Comparison of ENCODE assay signal across 9 cellular contexts in the genomic region with DNA sequence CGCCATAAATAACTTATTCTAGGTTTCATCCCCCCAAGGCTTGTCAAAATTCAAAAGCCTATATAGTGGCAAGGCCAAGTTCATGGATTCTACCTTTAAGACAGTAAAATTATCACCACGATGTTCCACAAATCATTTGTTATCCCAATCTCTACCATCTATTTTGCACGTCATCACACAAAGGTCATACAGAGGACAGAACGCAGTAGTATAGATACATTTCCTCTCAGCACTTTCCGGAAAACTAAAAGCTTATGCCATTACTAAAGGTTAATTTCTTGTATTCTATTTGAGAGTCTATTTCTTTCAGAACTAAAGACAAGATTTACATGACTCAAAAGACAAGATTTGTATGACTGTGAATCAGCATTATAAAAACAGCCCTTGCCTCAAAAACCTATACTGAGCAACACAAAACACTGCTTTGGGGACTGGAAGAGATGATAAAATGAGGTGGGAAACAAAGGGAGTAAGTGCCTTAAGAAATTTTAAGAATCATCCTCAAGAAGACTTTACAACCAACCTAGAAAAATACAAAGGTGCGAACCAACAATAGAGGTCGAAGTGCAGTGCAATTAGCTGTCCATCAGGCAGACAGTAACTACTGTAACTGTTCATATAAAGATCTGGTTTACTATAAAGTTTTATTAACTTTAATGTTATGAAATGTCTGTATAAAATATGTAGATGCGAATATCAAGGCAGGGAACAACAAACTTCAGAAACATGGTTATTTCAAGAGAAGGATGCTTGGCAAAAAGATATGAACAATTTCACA. TPM values are rescaled to one million over a fixed set of nuclear protein-coding genes. Genes with fewer than 3 reads are reported as not detected.
DNase-seq lines count a peak whose midpoint lies in the region; ATAC-seq, FAIRE-seq and TF ChIP-seq lines count a peak whose summit lies in the region.
"Had no signal": no experiment of that assay in that cellular context is flagged by ENCODE, and none has a peak within 500 bp of the region (broad histone marks: within the 10 kb centered on the region; RNA-seq: fewer than 3 reads in every experiment).

No MANE protein-coding gene starts in this region.

- peak; percentile 31 for DNase-seq in GM23248
- peak; percentile 40 for DNase-seq in T-helper 2 cell treated with Interferon-gamma antibody and Interleukin-4, amounts not matched to agents 5 μg/mL and 100 μg/mL, for 36 hours (ENCODE audit: low spot score)
- no peak for DNase-seq in H1 (ENCODE audit: low read depth in 1 of 2, low spot score in 2 of 2)
- DNase-seq in neural progenitor cell (ENCODE audit: low spot score): no peak
- no peak for DNase-seq in foreskin fibroblast
- DNase-seq in DMS 273 treated with DMSO at 0.1 percent for 48 hours (lab: John Stamatoyannopoulos, UW): no peak
- no peak for DNase-seq in COR-L47 (lab: John Stamatoyannopoulos, UW)
- DNase-seq: GDM1 had no signal

- H2BK12ac ChIP-seq in H1 (ENCODE audit: low read depth, low read length): no peak overlapping the region

- H2BK5ac ChIP-seq in H1 (ENCODE audit: low read depth, low read length): no peak overlapping the region

- peak; percentile 19 for FAIRE-seq in H1 (lab: Jason Lieb, UNC)

- peaks cover 75% of the 10 kb centered on the region for H3K4me1 Mint-ChIP-seq in T-helper 2 cell treated with Interferon-gamma antibody and Interleukin-4, amounts not matched to agents 5 μg/mL and 100 μg/mL, for 36 hours (ENCODE audit: low read depth)
- peaks cover 6% of the 10 kb centered on the region for H3K4me1 Mint-ChIP-seq in neural progenitor cell

- H3K4me1 ChIP-seq in GM23248 (ENCODE audit: insufficient read depth) (peaks cover 87% of the 10 kb centered on the region), H1 (replicated peaks in 1 of 4; ENCODE audit: control insufficient read depth in 3 of 4, insufficient read depth in 4 of 4, low read length in 3 of 4) (peaks cover 0 to 17% (median 6%) of the 10 kb centered on the region in 4 experiments; a peak in 5 of 7 replicates), neural progenitor cell (peaks cover 38% of the 10 kb centered on the region)

- TF ChIP-seq RAD21 in H1 (IDR thresholded peaks at IDR 0.05 in 1 of 2, conservative IDR thresholded peaks at IDR 0.05 in 1 of 2; ENCODE audit: low read depth in 2 of 2, low read length in 2 of 2): no peak

- H3K23me2 ChIP-seq in H1 (ENCODE audit: low read depth, low read length): no peaks in the 10 kb centered on the region

- peaks cover 100% of the 10 kb centered on the region for H3K79me2 ChIP-seq in GM23248 (ENCODE audit: insufficient read depth)
- peaks cover 85 to 100% of the 10 kb centered on the region in 2 experiments for H3K79me2 ChIP-seq in H1 (ENCODE audit: control insufficient read depth in 1 of 2, insufficient read depth in 2 of 2, low read length in 2 of 2)
- peaks cover 100% of the 10 kb centered on the region for H3K79me2 ChIP-seq in neural progenitor cell (ENCODE audit: low read depth)

- no peak overlapping the region for H4K91ac ChIP-seq in H1 (replicated peaks; ENCODE audit: insufficient read length, low read length)

- H3K9me2 ChIP-seq in GM23248 (ENCODE audit: insufficient read depth): no peaks in the 10 kb centered on the region

- H2BK15ac ChIP-seq in H1 (ENCODE audit: low read length): no peak overlapping the region

- H3K4me2 ChIP-seq in GM23248 (ENCODE audit: unreplicated experiment): peak overlapping the region; percentile 91
- peak overlapping the region in 1 of 2 experiments; percentile 31; a peak in 3 of 4 replicates for H3K4me2 ChIP-seq in H1 (ENCODE audit: insufficient read depth in 1 of 2, low read depth in 2 of 2, low read length in 2 of 2)
- peak overlapping the region; percentile 29 for H3K4me2 ChIP-seq in neural progenitor cell

- H3K27ac ChIP-seq in GM23248 (peak overlapping the region; percentile 74), H1 (ENCODE audit: low read depth, low read length) (no peak overlapping the region), neural progenitor cell (no peak overlapping the region)

- H3K9ac ChIP-seq in GM23248 (peak overlapping the region; percentile 21; the same call in 1 of the 2 replicates), H1 (replicated peaks in 1 of 4; ENCODE audit: extremely low read depth in 1 of 4, low read depth in 3 of 4, low read length in 3 of 4) (no peak overlapping the region), neural progenitor cell (no peak overlapping the region)

- H4K5ac ChIP-seq in H1 (ENCODE audit: insufficient read length, low read depth, low read length): no peak overlapping the region

- no peak overlapping the region for H2BK20ac ChIP-seq in H1 (ENCODE audit: low read length)

- no peak for TF ChIP-seq POLR2A in H1 (IDR thresholded peaks at IDR 0.05; ENCODE audit: control extremely low read depth in 1 of 2, low read depth in 2 of 2, low read length in 2 of 2)

- WGBS in GM23248 (ENCODE audit: low coverage in 1 of 2, low lambda C conversion rate in 2 of 2, missing lambda C conversion rate in 2 of 2), 2 experiments: 70 to 76% methylated on average over 8 of the region's 8 CpGs
- WGBS in H1 (ENCODE audit: extremely low coverage in 1 of 2, insufficient coverage in 1 of 2, insufficient read length in 1 of 2, insufficient replicate concordance in 2 of 2, low coverage in 1 of 2, low lambda C conversion rate in 2 of 2, missing lambda C conversion rate in 1 of 2), 2 experiments: 92% methylated on average over 8 of the region's 8 CpGs; no CpG with 5 or more reads in 1 of the 2 experiments

- H3F3A ChIP-seq in GM23248 (ENCODE audit: insufficient read depth) (peaks cover 78% of the 10 kb centered on the region), neural progenitor cell (ENCODE audit: low read depth) (no peaks in the 10 kb centered on the region)

- H3K27me3 ChIP-seq in GM23248 (replicated peaks; ENCODE audit: insufficient read depth): no peaks in the 10 kb centered on the region
- no peaks in the 10 kb centered on the region for H3K27me3 ChIP-seq in H1 (replicated peaks in 1 of 4; ENCODE audit: control insufficient read depth in 3 of 4, extremely low read depth in 1 of 4, insufficient read depth in 3 of 4, low read length in 3 of 4)
- no peaks in the 10 kb centered on the region for H3K27me3 ChIP-seq in neural progenitor cell

- no peak for ATAC-seq in HG03469 (IDR thresholded peaks at IDR 0.05; ENCODE audit: unreplicated experiment)

- H4K8ac ChIP-seq in H1 (ENCODE audit: extremely low read depth, insufficient read depth, low read length): no peak overlapping the region

- H3K27ac Mint-ChIP-seq in T-helper 2 cell treated with Interferon-gamma antibody and Interleukin-4, amounts not matched to agents 5 μg/mL and 100 μg/mL, for 36 hours: peak overlapping the region; percentile 90
- H3K27ac Mint-ChIP-seq in neural progenitor cell: no peak overlapping the region

- no peak overlapping the region for H3K4ac ChIP-seq in H1 (replicated peaks; ENCODE audit: insufficient read length, low read depth, low read length)

- TF ChIP-seq CTCF in H1 (IDR thresholded peaks at IDR 0.05; ENCODE audit: control extremely low read depth in 1 of 3, insufficient read depth in 1 of 3, low read depth in 1 of 3, low read length in 3 of 3) (no peak), neural progenitor cell (IDR thresholded peaks at IDR 0.05) (no peak), foreskin fibroblast (IDR thresholded peaks at IDR 0.05; ENCODE audit: low read depth, low read length) (no peak)

- H3K9me3 ChIP-seq in GM23248 (ENCODE audit: low read depth): no peaks in the 10 kb centered on the region
- no peaks in the 10 kb centered on the region for H3K9me3 ChIP-seq in H1 (ENCODE audit: insufficient read depth in 2 of 2, low read depth in 1 of 2, low read length in 1 of 2)
- H3K9me3 ChIP-seq in neural progenitor cell (ENCODE audit: low read depth): no peaks in the 10 kb centered on the region

- no peak overlapping the region for H3K4me3 Mint-ChIP-seq in T-helper 2 cell treated with Interferon-gamma antibody and Interleukin-4, amounts not matched to agents 5 μg/mL and 100 μg/mL, for 36 hours
- H3K4me3 Mint-ChIP-seq in neural progenitor cell: no peak overlapping the region

- no peaks in the 10 kb centered on the region for H3K27me3 Mint-ChIP-seq in T-helper 2 cell treated with Interferon-gamma antibody and Interleukin-4, amounts not matched to agents 5 μg/mL and 100 μg/mL, for 36 hours (ENCODE audit: low read depth)
- H3K27me3 Mint-ChIP-seq in neural progenitor cell (ENCODE audit: insufficient read depth, low read depth): no peaks in the 10 kb centered on the region

- H3K23ac ChIP-seq in H1 (ENCODE audit: insufficient read length): no peak overlapping the region

- H2AK5ac ChIP-seq in H1 (ENCODE audit: low read depth, low read length): no peak overlapping the region

- H4K20me1 ChIP-seq in GM23248 (ENCODE audit: insufficient read depth): peaks cover 70% of the 10 kb centered on the region
- H4K20me1 ChIP-seq in H1 (replicated peaks in 1 of 2; ENCODE audit: control insufficient read depth in 1 of 2, insufficient read depth in 2 of 2, low read length in 2 of 2): peaks cover 28 to 48% of the 10 kb centered on the region in 2 experiments
- peaks cover 99% of the 10 kb centered on the region for H4K20me1 ChIP-seq in neural progenitor cell (ENCODE audit: low read depth)

- H2AFZ ChIP-seq in GM23248: no peak overlapping the region
- no peak overlapping the region for H2AFZ ChIP-seq in H1 (ENCODE audit: low read length)
- no peak overlapping the region for H2AFZ ChIP-seq in neural progenitor cell (replicated peaks)

- no peak overlapping the region for H3K14ac ChIP-seq in H1 (ENCODE audit: insufficient read length)

- no peak overlapping the region for H3K18ac ChIP-seq in H1 (ENCODE audit: extremely low read depth, low read length)

- H3K36me3 Mint-ChIP-seq in T-helper 2 cell treated with Interferon-gamma antibody and Interleukin-4, amounts not matched to agents 5 μg/mL and 100 μg/mL, for 36 hours (ENCODE audit: low read depth): peaks cover 80% of the 10 kb centered on the region
- H3K36me3 Mint-ChIP-seq in neural progenitor cell: peaks cover 80% of the 10 kb centered on the region

- TF ChIP-seq EP300 in H1 (IDR thresholded peaks at IDR 0.05; ENCODE audit: borderline replicate concordance in 1 of 2, low read depth in 2 of 2, low read length in 2 of 2): no peak

- H3K4me3 ChIP-seq in GM23248 (peak overlapping the region; percentile 42), H1 (ENCODE audit: extremely low read depth in 1 of 4, insufficient read depth in 2 of 4, low read depth in 3 of 4, low read length in 4 of 4) (peak overlapping the region in 1 of 4 experiments; percentile 14; a peak in 1 of 8 replicates), neural progenitor cell (no peak overlapping the region), foreskin fibroblast (ENCODE audit: low read depth in 1 of 2, low read length in 2 of 2) (no peak overlapping the region)

- H3K56ac ChIP-seq in H1 (replicated peaks; ENCODE audit: insufficient read length, low read depth, low read length): no peak overlapping the region

- no peaks in the 10 kb centered on the region for H3K9me3 Mint-ChIP-seq in T-helper 2 cell treated with Interferon-gamma antibody and Interleukin-4, amounts not matched to agents 5 μg/mL and 100 μg/mL, for 36 hours
- H3K9me3 Mint-ChIP-seq in neural progenitor cell: peaks cover 56% of the 10 kb centered on the region

- no peaks in the 10 kb centered on the region for H3K79me1 ChIP-seq in H1 (ENCODE audit: low read depth, low read length)

- in situ Hi-C loops in GM23248 (cut with MboI): no loop called here

- CTCF ChIA-PET in H1 (lab: Charles Lee; ENCODE audit: partially characterized antibody): no interaction called here

- no peak overlapping the region for H2BK120ac ChIP-seq in H1 (replicated peaks; ENCODE audit: low read depth, low read length)

- H3K36me3 ChIP-seq in GM23248 (ENCODE audit: low read depth): peaks cover 14% of the 10 kb centered on the region; the same call in 1 of the 2 replicates
- peaks cover 0 to 29% (median 0%) of the 10 kb centered on the region in 4 experiments; a peak in 3 of 8 replicates for H3K36me3 ChIP-seq in H1 (ENCODE audit: control insufficient read depth in 2 of 4, insufficient read depth in 4 of 4, low read length in 3 of 4)
- peaks cover 4% of the 10 kb centered on the region for H3K36me3 ChIP-seq in neural progenitor cell

- POLR2A ChIA-PET in H1 (lab: Charles Lee; ENCODE audit: partially characterized antibody): interaction anchor here (0.6 to 11.9 kb wide), 7 partner anchors 5 to 1671 kb away, joined by 3 to 162 read pairs (median 4); a partner anchor contains a TSS

RNA-seq across cellular contexts. Expression of a gene that starts 7.6 kb away (rescaled TPM):
- total RNA-seq in GM23248 (2014; rRNA removed; shearing (Covaris generic)): 326 and 379 TPM in 2 replicates
- polyA plus RNA-seq in GM23248 (2016; fragmentation: Nextera tagmentation; extraction: Ambion mirVana): 305 and 317 TPM in 2 replicates
- total RNA-seq in H1 (2021; fragmentation: NEBNext Ultra II Directional; extraction: Animal tissue kit (Norgen Biotek cat#: 25700)): 377 and 396 TPM in 2 replicates
- polyA plus RNA-seq in H1 (2011; rRNA removed): 411 and 544 TPM in 2 replicates
- 375 TPM for polyA plus RNA-seq in H1 (2011; cell fraction: cytosol; rRNA removed)
- polyA plus RNA-seq in H1 (2011; cell fraction: nucleus; rRNA removed): 271 TPM
- 300 to 381 TPM (median 334 TPM) in 4 replicates for polyA plus RNA-seq in H1 (2012, experiment 1 of 2)
- polyA plus RNA-seq in H1 (2012, experiment 2 of 2): 81.7 TPM
- 498 TPM for polyA plus RNA-seq in H1 (2013, experiment 1 of 2)
- polyA plus RNA-seq in H1 (2013, experiment 2 of 2): 510 TPM
- 311 and 443 TPM in 2 replicates for polyA minus RNA-seq in H1 (2011; rRNA and poly(A)+ RNA removed)
- 320 TPM for polyA minus RNA-seq in H1 (2011; cell fraction: cytosol; rRNA and poly(A)+ RNA removed)
- 263 TPM for polyA minus RNA-seq in H1 (2011; cell fraction: nucleus; rRNA and poly(A)+ RNA removed)
- 472 and 573 TPM in 2 replicates for total RNA-seq in neural progenitor cell (ENCODE audit: low replicate concordance)

RNA-seq across cellular contexts. Expression of a gene that starts 49.0 kb away (rescaled TPM):
- total RNA-seq in GM23248 (2014; rRNA removed; shearing (Covaris generic)): 26.7 and 40.3 TPM in 2 replicates
- polyA plus RNA-seq in GM23248 (2016; fragmentation: Nextera tagmentation; extraction: Ambion mirVana) (67.7 and 69.7 TPM in 2 replicates), H1 (2011; rRNA removed) (14.9 and 23.7 TPM in 2 replicates)
- total RNA-seq in H1 (2021; fragmentation: NEBNext Ultra II Directional; extraction: Animal tissue kit (Norgen Biotek cat#: 25700)): 47.5 and 48.3 TPM in 2 replicates
- 32.8 TPM for polyA plus RNA-seq in H1 (2011; cell fraction: cytosol; rRNA removed)
- polyA plus RNA-seq in H1 (2011; cell fraction: nucleus; rRNA removed): 16.3 TPM
- polyA plus RNA-seq in H1 (2012, experiment 1 of 2): 36.8 to 52.3 TPM (median 46.8 TPM) in 4 replicates
- 32.4 TPM for polyA plus RNA-seq in H1 (2012, experiment 2 of 2)
- 52.4 TPM for polyA plus RNA-seq in H1 (2013, experiment 1 of 2)
- polyA plus RNA-seq in H1 (2013, experiment 2 of 2): 62.9 TPM
- polyA minus RNA-seq in H1 (2011; rRNA and poly(A)+ RNA removed): 17.9 and 20.3 TPM in 2 replicates
- polyA minus RNA-seq in H1 (2011; cell fraction: cytosol; rRNA and poly(A)+ RNA removed): 17.7 TPM
- polyA minus RNA-seq in H1 (2011; cell fraction: nucleus; rRNA and poly(A)+ RNA removed): 13.7 TPM
- total RNA-seq in neural progenitor cell (ENCODE audit: low replicate concordance): 44.0 and 78.6 TPM in 2 replicates

RNA-seq across cellular contexts. Expression of a gene that starts 59.0 kb away (rescaled TPM):
- 20.5 and 23.4 TPM in 2 replicates for total RNA-seq in GM23248 (2014; rRNA removed; shearing (Covaris generic))
- 16.2 and 16.6 TPM in 2 replicates for polyA plus RNA-seq in GM23248 (2016; fragmentation: Nextera tagmentation; extraction: Ambion mirVana)
- total RNA-seq in H1 (2021; fragmentation: NEBNext Ultra II Directional; extraction: Animal tissue kit (Norgen Biotek cat#: 25700)): 25.9 and 27.8 TPM in 2 replicates
- 21.2 and 22.9 TPM in 2 replicates for polyA plus RNA-seq in H1 (2011; rRNA removed)
- polyA plus RNA-seq in H1 (2011; cell fraction: cytosol; rRNA removed): 15.7 TPM
- polyA plus RNA-seq in H1 (2011; cell fraction: nucleus; rRNA removed): 25.6 TPM
- 21.0 to 27.1 TPM (median 22.2 TPM) in 4 replicates for polyA plus RNA-seq in H1 (2012, experiment 1 of 2)
- polyA plus RNA-seq in H1 (2012, experiment 2 of 2): 3.1 TPM
- 29.0 TPM for polyA plus RNA-seq in H1 (2013, experiment 1 of 2)
- polyA plus RNA-seq in H1 (2013, experiment 2 of 2): 26.3 TPM
- polyA minus RNA-seq in H1 (2011; rRNA and poly(A)+ RNA removed): 24.3 and 32.5 TPM in 2 replicates
- 18.8 TPM for polyA minus RNA-seq in H1 (2011; cell fraction: cytosol; rRNA and poly(A)+ RNA removed)
- polyA minus RNA-seq in H1 (2011; cell fraction: nucleus; rRNA and poly(A)+ RNA removed): 83.0 TPM
- 52.4 and 53.4 TPM in 2 replicates for total RNA-seq in neural progenitor cell (ENCODE audit: low replicate concordance)

Comparison
In these comparisons a context has a peak if more than half of its experiments do, and no peak if none do; other contexts are left out.
1. DNase-seq: peak in GM23248 (single experiment) and T-helper 2 cell treated with Interferon-gamma antibody and Interleukin-4, amounts not matched to agents 5 μg/mL and 100 μg/mL, for 36 hours (single experiment); none in H1 (0 of 2), neural progenitor cell (single experiment), foreskin fibroblast (0 of 2), DMS 273 treated with DMSO at 0.1 percent for 48 hours (single experiment) and COR-L47 (single experiment).